Comparison of ENCODE assay signal across 1 cellular context in the genomic region with DNA sequence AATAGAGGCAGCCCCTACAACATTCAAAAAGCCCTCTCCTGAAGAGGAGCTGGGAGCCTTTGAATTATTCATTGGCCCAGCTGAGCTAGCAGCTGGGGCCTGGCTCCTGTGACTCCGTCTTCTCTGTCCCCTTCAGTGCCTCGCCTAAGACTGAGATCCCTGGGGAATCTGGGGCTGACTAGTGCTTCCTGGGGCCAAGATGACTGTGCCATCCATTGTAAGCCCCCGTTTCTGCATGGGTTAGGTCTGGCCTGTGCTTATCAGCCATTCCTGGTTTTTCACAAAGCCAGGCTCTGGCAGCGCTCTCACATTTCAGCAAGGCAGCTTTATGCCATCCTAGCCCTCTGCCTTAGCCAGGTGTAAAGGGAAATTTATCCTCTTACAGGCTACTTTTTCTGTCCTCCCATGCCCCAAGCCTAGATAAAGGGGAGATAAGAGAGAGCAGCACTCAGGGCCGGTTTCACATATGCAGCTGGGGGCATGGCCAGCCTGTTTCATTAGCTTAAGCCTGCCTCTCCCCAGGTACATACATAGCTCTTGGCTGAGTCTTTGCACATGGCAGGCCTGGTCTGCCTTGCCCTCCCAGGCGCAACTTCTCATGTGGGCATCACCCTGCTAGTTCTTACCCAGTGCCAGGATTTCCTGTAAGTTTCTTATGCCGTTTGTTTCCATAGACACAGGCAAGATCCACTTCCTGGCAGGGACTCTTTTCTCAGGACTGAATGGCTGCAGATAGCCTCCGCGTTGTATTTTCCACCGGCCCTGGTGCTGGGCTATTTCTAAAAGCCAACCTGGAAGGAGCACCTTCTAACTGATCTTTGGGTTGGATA.
TF ChIP-seq lines count a peak whose summit lies in the region.

No MANE protein-coding gene starts in this region.

TF ChIP-seq in endothelial cell of umbilical vein, 7 proteins besides CTCF, POLR2A, EP300 and RAD21:
- TF ChIP-seq GATA2 (IDR thresholded peaks at IDR 0.05; ENCODE audit: insufficient read depth, insufficient read length, low read depth, low read length) (peak; percentile 46), EZH2 (IDR thresholded peaks at IDR 0.05; ENCODE audit: borderline replicate concordance, low read depth, low read length, severe bottlenecking) (no peak)
